Comparison of ENCODE assay signal across 14 cellular contexts in the genomic region with DNA sequence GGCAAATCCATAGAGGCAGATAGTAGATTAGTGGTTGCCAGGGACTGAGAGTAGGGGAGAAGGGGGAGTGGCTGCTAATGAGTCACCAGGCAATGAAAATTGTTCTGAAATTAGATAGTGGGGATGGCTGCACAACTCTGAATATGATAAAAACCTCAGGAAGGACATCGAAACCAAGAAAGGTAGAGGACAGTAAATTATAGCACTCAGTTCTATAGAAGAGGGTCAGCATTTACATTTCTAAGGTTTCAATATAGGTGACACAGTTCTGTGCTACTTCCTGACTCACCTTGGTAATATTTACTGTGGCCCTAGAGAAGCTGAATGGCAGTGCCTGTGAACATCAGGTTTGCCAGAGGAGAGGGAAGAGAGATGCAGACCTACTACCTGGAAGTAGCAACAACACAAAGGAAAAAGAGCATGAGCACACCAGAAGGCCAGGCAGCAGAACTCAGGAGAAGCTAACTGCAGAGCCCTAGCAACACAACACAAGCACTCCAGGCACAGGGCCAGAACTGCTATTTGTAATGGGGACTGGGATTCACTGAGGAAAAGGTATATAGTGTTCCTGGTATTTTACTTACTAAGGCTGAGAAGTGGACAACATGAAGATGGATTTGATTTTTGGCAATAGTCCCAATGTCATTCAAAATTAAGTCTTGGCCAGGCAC.
A peak's percentile ranks its signal among the peaks of the same experiment; 100 is the strongest.
DNase-seq lines count a peak whose midpoint lies in the region; ATAC-seq lines count a peak whose summit lies in the region.
"Had no signal": no experiment of that assay in that cellular context is flagged by ENCODE, and none has a peak within 500 bp of the region (broad histone marks: within the 10 kb centered on the region; RNA-seq: fewer than 3 reads in every experiment).

No MANE protein-coding gene starts in this region.

- in situ Hi-C loops in G401 (cut with HindIII; ENCODE audit: low sequenced_read_pairs), result no loop called here

- H3K9me3 ChIP-seq in neuronal stem cell (replicated peaks in 1 of 2; ENCODE audit: control insufficient read depth in 2 of 2, insufficient read depth in 1 of 2, low read depth in 1 of 2, low read length in 2 of 2), result no peaks in the 10 kb centered on the region
- H3K9me3 ChIP-seq: spleen had no signal

- ATAC-seq in GM19395 (IDR thresholded peaks at IDR 0.05; ENCODE audit: unreplicated experiment), result no peak
- ATAC-seq: stimulated activated effector memory CD8-positive, alpha-beta T cell treated with anti-CD3 and anti-CD28 coated beads, Interleukin-12 subunit alpha, Interleukin-12 subunit beta, amount 100 ng/mL, for 72 hours had no signal

- DNase-seq in G401 (ENCODE audit: low spot score) (peak; percentile 56), NCI-H2196 treated with DMSO at 0.1 percent for 48 hours (lab: John Stamatoyannopoulos, UW; ENCODE audit: unreplicated experiment) (peak; percentile 8), neuronal stem cell (ENCODE audit: low spot score) (no peak), iPS-NIHi11 (ENCODE audit: low spot score) (no peak)
- no peak for DNase-seq in stimulated activated CD4-positive, alpha-beta T cell treated with anti-CD3 and anti-CD28 coated beads, Interleukin-1b, Interleukin-23, amount 100 ng/mL, for 48 hours
- DNase-seq in effector CD4-positive, alpha-beta T cell, result no peak
- DNase-seq: activated gamma-delta T cell, DMS79, KBM-7, spleen had no signal

- H3K36me3 ChIP-seq in neuronal stem cell (replicated peaks in 1 of 2; ENCODE audit: control insufficient read depth in 2 of 2, insufficient read depth in 2 of 2, low read length in 2 of 2), result no peaks in the 10 kb centered on the region
- H3K36me3 ChIP-seq: spleen had no signal

- H2BK5ac ChIP-seq in neuronal stem cell (ENCODE audit: low read length), result no peak overlapping the region

- no peaks in the 10 kb centered on the region for H3K27me3 ChIP-seq in neuronal stem cell (ENCODE audit: control insufficient read depth in 3 of 3, insufficient read depth in 3 of 3, low read depth in 1 of 3, low read length in 3 of 3)
- H3K27me3 ChIP-seq: spleen had no signal

- H3K79me1 ChIP-seq in neuronal stem cell (ENCODE audit: low read depth, low read length), result no peaks in the 10 kb centered on the region

- no peak overlapping the region for H2BK120ac ChIP-seq in neuronal stem cell (ENCODE audit: low read depth, low read length)

- H3K4me1 ChIP-seq in neuronal stem cell (ENCODE audit: control insufficient read depth in 2 of 2, insufficient read depth in 1 of 2, low read depth in 1 of 2, low read length in 2 of 2), result no peaks in the 10 kb centered on the region
- H3K4me1 ChIP-seq: spleen had no signal

- no peak overlapping the region for H2BK12ac ChIP-seq in neuronal stem cell (ENCODE audit: low read length)

- H4K91ac ChIP-seq in neuronal stem cell (ENCODE audit: low read depth, low read length, poor library complexity), result no peak overlapping the region

- no peak overlapping the region for H2BK15ac ChIP-seq in neuronal stem cell (ENCODE audit: low read length)

- H3K14ac ChIP-seq in neuronal stem cell (ENCODE audit: low read length), result no peak overlapping the region

- H3K4ac ChIP-seq in neuronal stem cell (ENCODE audit: low read length), result no peak overlapping the region

- H2AK5ac ChIP-seq in neuronal stem cell (ENCODE audit: low read depth, low read length), result no peak overlapping the region

- H3K4me2 ChIP-seq in neuronal stem cell (ENCODE audit: insufficient read depth, low read length, poor library complexity, severe bottlenecking), result no peak overlapping the region

- H4K8ac ChIP-seq in neuronal stem cell (ENCODE audit: low read depth, low read length), result no peak overlapping the region

- no CpG with 5 or more reads among the region's 1 CpG for WGBS in neuronal stem cell (ENCODE audit: extremely low coverage in 2 of 2, insufficient read length in 2 of 2, insufficient replicate concordance in 1 of 2), 2 donors

- H3K27ac ChIP-seq in cingulate gyrus (ENCODE audit: low read depth, low read length) (peak overlapping the region; percentile 79), neuronal stem cell (replicated peaks; ENCODE audit: low read length) (no peak overlapping the region)
- H3K27ac ChIP-seq: spleen had no signal

- H2AFZ ChIP-seq in neuronal stem cell (ENCODE audit: low read length), result no peak overlapping the region

- H3K4me3 ChIP-seq in neuronal stem cell (ENCODE audit: low read length in 2 of 2), result no peak overlapping the region
- H3K4me3 ChIP-seq: lung, spleen had no signal

- peak overlapping the region; percentile 13 for H3K18ac ChIP-seq in neuronal stem cell (ENCODE audit: low read length)

- H3K23ac ChIP-seq in neuronal stem cell (ENCODE audit: low read depth, low read length, poor library complexity), result no peak overlapping the region

- H3K9ac ChIP-seq in neuronal stem cell (ENCODE audit: low read depth, low read length, poor library complexity), result no peak overlapping the region

Comparison
In these comparisons a context has a peak if more than half of its experiments do, and no peak if none do; other contexts are left out.
1. DNase-seq: peak in G401 (single experiment) and NCI-H2196 treated with DMSO at 0.1 percent for 48 hours (single experiment); none in neuronal stem cell (single experiment), stimulated activated CD4-positive, alpha-beta T cell treated with anti-CD3 and anti-CD28 coated beads, Interleukin-1b, Interleukin-23, amount 100 ng/mL, for 48 hours (single experiment), effector CD4-positive, alpha-beta T cell (single experiment) and iPS-NIHi11 (single experiment).